ENCODE assay signal across 17 cellular contexts in the genomic region with DNA sequence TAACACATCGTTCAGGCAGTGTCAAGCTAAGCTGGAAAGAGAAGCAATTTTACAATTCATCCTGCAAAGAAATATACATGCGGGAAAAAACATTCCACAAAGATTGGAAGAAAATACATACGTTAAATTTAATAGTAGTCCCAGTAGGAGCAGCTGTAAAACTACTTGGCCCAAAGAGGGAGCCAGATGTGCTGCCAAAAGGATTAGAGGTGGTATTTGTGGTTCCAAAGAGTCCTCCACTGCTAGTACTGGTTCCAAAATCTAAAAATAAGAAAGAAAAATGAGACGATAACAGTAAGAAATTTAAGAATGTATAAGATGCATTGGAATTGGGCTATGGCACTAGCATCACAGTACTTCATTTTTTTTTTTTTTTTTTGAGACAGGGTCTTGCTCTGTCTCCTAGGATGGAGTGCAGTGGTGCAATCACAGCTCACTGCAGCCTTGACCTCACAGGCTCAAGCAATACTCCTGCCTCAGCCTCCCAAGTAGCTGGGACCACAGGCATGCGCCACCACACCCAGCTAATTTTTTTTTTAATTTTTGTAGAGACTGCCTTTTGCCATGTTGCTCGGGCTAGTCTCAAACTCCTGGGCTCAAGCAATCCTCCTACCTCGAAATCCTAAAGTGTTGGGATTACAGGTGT. TPM values are rescaled to one million over a fixed set of nuclear protein-coding genes. Genes with fewer than 3 reads are reported as not detected.
DNase-seq lines count a peak whose midpoint lies in the region; ATAC-seq, FAIRE-seq and TF ChIP-seq lines count a peak whose summit lies in the region.
"Had no signal": no experiment of that assay in that cellular context is flagged by ENCODE, and none has a peak within 500 bp of the region (broad histone marks: within the 10 kb centered on the region; RNA-seq: fewer than 3 reads in every experiment).

No MANE protein-coding gene starts in this region.

- no peak overlapping the region for H3K27ac Mint-ChIP-seq in endodermal cell
- H3K27ac Mint-ChIP-seq in activated CD8-positive, alpha-beta T cell treated with anti-CD3 and anti-CD28 coated beads for 36 hours, result no peak overlapping the region

- H3K27me3 ChIP-seq in endodermal cell (ENCODE audit: control insufficient read depth, insufficient read depth, low read length, poor library complexity, severe bottlenecking) (no peaks in the 10 kb centered on the region), psoas muscle (ENCODE audit: insufficient read depth in 3 of 3, low read length in 2 of 3) (no peaks in the 10 kb centered on the region)

- H3K27me3 Mint-ChIP-seq in endodermal cell (ENCODE audit: insufficient read depth), result no peaks in the 10 kb centered on the region
- H3K27me3 Mint-ChIP-seq in activated CD8-positive, alpha-beta T cell treated with anti-CD3 and anti-CD28 coated beads for 36 hours, result no peaks in the 10 kb centered on the region

- no peak overlapping the region for H3K4me3 ChIP-seq in endodermal cell (ENCODE audit: low read length)
- H3K4me3 ChIP-seq in psoas muscle, result no peak overlapping the region

- CTCF ChIA-PET in activated CD8-positive, alpha-beta T cell treated with anti-CD3 and anti-CD28 coated beads for 36 hours (lab: Charles Lee), result interaction anchor here (1.6 kb wide), 1 partner anchor 297 kb away, joined by 3 read pairs; no protein-coding TSS in a partner anchor

- DNase-seq in EH (ENCODE audit: low read depth) (peak; percentile 13), MV-4-11 (lab: John Stamatoyannopoulos, UW) (peak; percentile 25), endodermal cell (no peak), psoas muscle (no peak), GM12892 (ENCODE audit: insufficient read length) (no peak)
- no peak for DNase-seq in activated CD8-positive, alpha-beta T cell treated with anti-CD3 and anti-CD28 coated beads for 36 hours
- DNase-seq: Caco-2, KBM-7, NCI-H1417, NCI-H1930, NCI-H510A, NCI-H82, SW 1271 had no signal

- H3K9me3 Mint-ChIP-seq in endodermal cell, result no peaks in the 10 kb centered on the region
- H3K9me3 Mint-ChIP-seq in activated CD8-positive, alpha-beta T cell treated with anti-CD3 and anti-CD28 coated beads for 36 hours, result no peaks in the 10 kb centered on the region

- TF ChIP-seq CTCF in endodermal cell (conservative IDR thresholded peaks at IDR 0.05), result peak; percentile 41
- no peak for TF ChIP-seq CTCF in psoas muscle (IDR thresholded peaks at IDR 0.05)
- no peak for TF ChIP-seq CTCF in activated CD8-positive, alpha-beta T cell treated with anti-CD3 and anti-CD28 coated beads for 36 hours (IDR thresholded peaks at IDR 0.05)

- H3K36me3 Mint-ChIP-seq in endodermal cell (ENCODE audit: low read depth), result peaks cover 66% of the 10 kb centered on the region
- H3K36me3 Mint-ChIP-seq in activated CD8-positive, alpha-beta T cell treated with anti-CD3 and anti-CD28 coated beads for 36 hours (ENCODE audit: low read depth), result peaks cover 53% of the 10 kb centered on the region

- H3K4me3 Mint-ChIP-seq in endodermal cell, result no peak overlapping the region
- no peak overlapping the region for H3K4me3 Mint-ChIP-seq in activated CD8-positive, alpha-beta T cell treated with anti-CD3 and anti-CD28 coated beads for 36 hours
- H3K4me3 Mint-ChIP-seq: CD14-positive monocyte had no signal

- no peak for TF ChIP-seq POLR2A in GM12892 (IDR thresholded peaks at IDR 0.05; ENCODE audit: low read depth, low read length)

- no peaks in the 10 kb centered on the region for H3K4me1 Mint-ChIP-seq in endodermal cell
- no peaks in the 10 kb centered on the region for H3K4me1 Mint-ChIP-seq in activated CD8-positive, alpha-beta T cell treated with anti-CD3 and anti-CD28 coated beads for 36 hours (ENCODE audit: low read depth)
- H3K4me1 Mint-ChIP-seq: CD14-positive monocyte had no signal

- H3K36me3 ChIP-seq in endodermal cell (ENCODE audit: control insufficient read depth, insufficient read depth, low read length) (peaks cover 84% of the 10 kb centered on the region), psoas muscle (ENCODE audit: insufficient read depth in 1 of 2, low read depth in 1 of 2) (peaks cover 12 to 97% of the 10 kb centered on the region in 2 donors)

- H3K27ac ChIP-seq in endodermal cell (ENCODE audit: low read depth, low read length), result no peak overlapping the region
- no peak overlapping the region for H3K27ac ChIP-seq in psoas muscle

- peak in 3 of 4 donors; percentile 37 to 78 (median 74) for ATAC-seq in psoas muscle
- no peak for ATAC-seq in activated CD8-positive, alpha-beta T cell treated with anti-CD3 and anti-CD28 coated beads for 36 hours
- ATAC-seq in HG02973 (IDR thresholded peaks at IDR 0.05; ENCODE audit: unreplicated experiment), result no peak
- no peak for ATAC-seq in GM19463 (IDR thresholded peaks at IDR 0.05; ENCODE audit: unreplicated experiment)

- 84 to 96% methylated on average over 4 to 7 of the region's 7 CpGs for WGBS in endodermal cell (ENCODE audit: insufficient coverage in 1 of 2, insufficient read length in 1 of 2), 2 experiments
- WGBS in psoas muscle, 3 donors, result 46 to 55% (median 46%) methylated on average over 7 of the region's 7 CpGs

- H3K4me1 ChIP-seq in endodermal cell (ENCODE audit: control insufficient read depth, insufficient read depth, low read length) (no peaks in the 10 kb centered on the region), psoas muscle (peaks cover 11% of the 10 kb centered on the region)
- H3K4me1 ChIP-seq: Caco-2 had no signal

- intact Hi-C loops in psoas muscle (cut with DNase I), result no loop called here
- intact Hi-C loops in activated CD8-positive, alpha-beta T cell treated with anti-CD3 and anti-CD28 coated beads for 36 hours (cut with micrococcal nuclease), result no loop called here

- no peak for FAIRE-seq in GM12892 (lab: Jason Lieb, UNC)
- FAIRE-seq: GM18507 had no signal

- no peaks in the 10 kb centered on the region for H3K9me3 ChIP-seq in endodermal cell (ENCODE audit: control insufficient read depth, low read length)
- no peaks in the 10 kb centered on the region for H3K9me3 ChIP-seq in psoas muscle
- H3K9me3 ChIP-seq: Caco-2 had no signal

- H3K9ac ChIP-seq in endodermal cell (ENCODE audit: extremely low read depth, low read length, poor library complexity, severe bottlenecking), result no peak overlapping the region

- POLR2A ChIA-PET in activated CD8-positive, alpha-beta T cell treated with anti-CD3 and anti-CD28 coated beads for 36 hours (lab: Charles Lee), result no interaction called here

RNA-seq across cellular contexts. Expression of gene NUP98, which starts 21.5 kb away (rescaled TPM):
- 10 to 100 TPM; 81.6 to 92.6 TPM for total RNA-seq in endodermal cell
- polyA plus RNA-seq in endodermal cell (2013, experiment 1 of 2), result 78.1 TPM
- 68.1 TPM for polyA plus RNA-seq in endodermal cell (2013, experiment 2 of 2)
- total RNA-seq in psoas muscle, result 10 to 100 TPM; 45.3 to 85.1 (median 72.3) TPM
- polyA plus RNA-seq in psoas muscle, result 10 to 100 TPM; 25.9 to 59.3 (median 37.0) TPM
- polyA plus RNA-seq in GM12892 (2012; ENCODE audit: missing spikeins), result 40.5 TPM
- total RNA-seq in activated CD8-positive, alpha-beta T cell treated with anti-CD3 and anti-CD28 coated beads for 36 hours, result 10 to 100 TPM; 88.4 to 89.9 TPM

RNA-seq across cellular contexts. Expression of gene PGAP2, which starts 32.5 kb away (rescaled TPM):
- total RNA-seq in endodermal cell (10 to 100 TPM; 38.5 to 52.2 TPM), psoas muscle (10 to 100 TPM in 1 of 4 donors, 1 to 10 TPM in 3; 4.5 to 14.5 (median 7.7) TPM)
- 28.7 TPM for polyA plus RNA-seq in endodermal cell (2013, experiment 1 of 2)
- 21.7 TPM for polyA plus RNA-seq in endodermal cell (2013, experiment 2 of 2)
- 10 to 100 TPM in 1 of 3 donors, 1 to 10 TPM in 2; 6.0 to 12.5 (median 6.0) TPM for polyA plus RNA-seq in psoas muscle
- 24.1 TPM for polyA plus RNA-seq in GM12892 (2012; ENCODE audit: missing spikeins)
- total RNA-seq in activated CD8-positive, alpha-beta T cell treated with anti-CD3 and anti-CD28 coated beads for 36 hours, result 10 to 100 TPM; 33.1 to 36.7 TPM

Comparison
In these comparisons a context has a peak if more than half of its experiments do, and no peak if none do; other contexts are left out.
1. DNase-seq: peak in EH (single experiment) and MV-4-11 (single experiment); none in endodermal cell (single experiment), psoas muscle (0 of 2), GM12892 (single experiment) and activated CD8-positive, alpha-beta T cell treated with anti-CD3 and anti-CD28 coated beads for 36 hours (single experiment).
2. ATAC-seq: peak in psoas muscle (3 of 4); none in activated CD8-positive, alpha-beta T cell treated with anti-CD3 and anti-CD28 coated beads for 36 hours (single experiment), HG02973 (single experiment) and GM19463 (single experiment).